ENCODE assay signal across 8 cellular contexts in genomic region chr15:92845109-92845508, GRCh38. TPM values are rescaled to one million over a fixed set of nuclear protein-coding genes. Genes with fewer than 3 reads are reported as not detected.
DNase-seq lines count a peak whose midpoint lies in the region; ATAC-seq, FAIRE-seq and TF ChIP-seq lines count a peak whose summit lies in the region.

No MANE protein-coding gene starts in this region.

- TF ChIP-seq CTCF in endothelial cell of umbilical vein (IDR thresholded peaks at IDR 0.05; ENCODE audit: extremely low read depth in 1 of 2, insufficient read depth in 1 of 2, low read depth in 1 of 2, low read length in 2 of 2), result no peak

- no peak overlapping the region for H4K8ac ChIP-seq in neuronal stem cell (ENCODE audit: low read depth, low read length)

- H3K4ac ChIP-seq in neuronal stem cell (ENCODE audit: low read length), result no peak overlapping the region

- H3K4me3 ChIP-seq in endothelial cell of umbilical vein (replicated peaks in 1 of 3; ENCODE audit: insufficient read depth in 1 of 3, low read depth in 1 of 3, low read length in 3 of 3), result no peak overlapping the region
- H3K4me3 ChIP-seq in neuronal stem cell (ENCODE audit: low read length in 2 of 2), result no peak overlapping the region

- H4K91ac ChIP-seq in neuronal stem cell (ENCODE audit: low read depth, low read length, poor library complexity), result no peak overlapping the region

- H2BK15ac ChIP-seq in neuronal stem cell (ENCODE audit: low read length), result no peak overlapping the region

- peaks cover 2% of the 10 kb centered on the region for H3K36me3 Mint-ChIP-seq in activated CD8-positive, alpha-beta memory T cell treated with anti-CD3 and anti-CD28 coated beads, Interleukin-2, amount 10 ng/mL, durations not matched to agents 7 days and 5 days

- no peaks in the 10 kb centered on the region for H3K9me3 Mint-ChIP-seq in activated CD8-positive, alpha-beta memory T cell treated with anti-CD3 and anti-CD28 coated beads, Interleukin-2, amount 10 ng/mL, durations not matched to agents 7 days and 5 days (ENCODE audit: low read depth)

- H2BK120ac ChIP-seq in neuronal stem cell (ENCODE audit: low read depth, low read length), result no peak overlapping the region

- H3K9ac ChIP-seq in endothelial cell of umbilical vein (replicated peaks; ENCODE audit: extremely low read depth, insufficient read depth, low read length) (no peak overlapping the region), neuronal stem cell (ENCODE audit: low read depth, low read length, poor library complexity) (no peak overlapping the region)

- no peaks in the 10 kb centered on the region for H3K79me1 ChIP-seq in neuronal stem cell (ENCODE audit: low read depth, low read length)

- H2BK12ac ChIP-seq in neuronal stem cell (ENCODE audit: low read length), result no peak overlapping the region

- no peak for DNase-seq in activated CD8-positive, alpha-beta memory T cell treated with anti-CD3 and anti-CD28 coated beads, Interleukin-2, amount 10 ng/mL, durations not matched to agents 7 days and 5 days
- DNase-seq in activated CD8-positive, alpha-beta memory T cell treated with anti-CD3 and anti-CD28 coated beads, Interleukin-2, amount 50 U/mL, for 48 hours, result no peak
- DNase-seq in OCI-M1 (lab: John Stamatoyannopoulos, UW), result peak; percentile 95
- peak; percentile 81 for DNase-seq in endothelial cell of umbilical vein (ENCODE audit: low read depth, low spot score)
- no peak for DNase-seq in neuronal stem cell (ENCODE audit: low spot score)
- no peak for DNase-seq in stimulated activated CD4-positive, alpha-beta T cell treated with anti-CD3 and anti-CD28 coated beads, Interleukin-15, amount 100 ng/mL, for 24 hours

- intact Hi-C loops in endothelial cell of umbilical vein (cut with micrococcal nuclease), result loop anchor here (1.0 kb wide), 1 partner anchor 37 kb away; no protein-coding TSS in a partner anchor

- peak overlapping the region; percentile 28 for H3K4me2 ChIP-seq in endothelial cell of umbilical vein (ENCODE audit: insufficient read depth, low read length)
- no peak overlapping the region for H3K4me2 ChIP-seq in neuronal stem cell (ENCODE audit: insufficient read depth, low read length, poor library complexity, severe bottlenecking)

- no peaks in the 10 kb centered on the region for H3K79me2 ChIP-seq in endothelial cell of umbilical vein (ENCODE audit: control insufficient read depth, insufficient read depth, low read length)

- no peaks in the 10 kb centered on the region for H3K9me1 ChIP-seq in endothelial cell of umbilical vein (replicated peaks; ENCODE audit: control insufficient read depth, extremely low read depth, insufficient read depth, low read length)

- peaks cover 49 to 54% of the 10 kb centered on the region in 2 experiments for H3K27me3 ChIP-seq in endothelial cell of umbilical vein (ENCODE audit: control insufficient read depth in 2 of 2, insufficient read depth in 2 of 2, low read length in 2 of 2)
- no peaks in the 10 kb centered on the region for H3K27me3 ChIP-seq in neuronal stem cell (ENCODE audit: control insufficient read depth in 3 of 3, insufficient read depth in 3 of 3, low read depth in 1 of 3, low read length in 3 of 3)

- dilution Hi-C loops in endothelial cell of umbilical vein (cut with MboI; ENCODE audit: extremely low pct_ligation_motif_present, low sequenced_read_pairs), result no loop called here

- H2AFZ ChIP-seq in endothelial cell of umbilical vein (ENCODE audit: low read depth, low read length) (no peak overlapping the region), neuronal stem cell (ENCODE audit: low read length) (peak overlapping the region; percentile 61)

- H3K27ac ChIP-seq in endothelial cell of umbilical vein (ENCODE audit: insufficient read depth, low read depth, low read length) (no peak overlapping the region), neuronal stem cell (replicated peaks; ENCODE audit: low read length) (no peak overlapping the region)

- H3K9me3 ChIP-seq in endothelial cell of umbilical vein (replicated peaks; ENCODE audit: control insufficient read depth, insufficient read depth, low read length) (no peaks in the 10 kb centered on the region), neuronal stem cell (replicated peaks in 1 of 2; ENCODE audit: control insufficient read depth in 2 of 2, insufficient read depth in 1 of 2, low read depth in 1 of 2, low read length in 2 of 2) (peaks cover 0 to 2% of the 10 kb centered on the region in 2 donors)

- no peak overlapping the region for H3K18ac ChIP-seq in neuronal stem cell (ENCODE audit: low read length)

- BruUV-seq in endothelial cell of umbilical vein (replicated peaks; lab: Mats Ljungman, UMichigan), result no TSS peak

- peak overlapping the region; percentile 92 for H3K27ac Mint-ChIP-seq in activated CD8-positive, alpha-beta memory T cell treated with anti-CD3 and anti-CD28 coated beads, Interleukin-2, amount 10 ng/mL, durations not matched to agents 7 days and 5 days

- H3K4me1 ChIP-seq in endothelial cell of umbilical vein (ENCODE audit: control insufficient read depth, extremely low read depth, insufficient read depth, low read length), result peaks cover 9% of the 10 kb centered on the region
- no peaks in the 10 kb centered on the region for H3K4me1 ChIP-seq in neuronal stem cell (ENCODE audit: control insufficient read depth in 2 of 2, insufficient read depth in 1 of 2, low read depth in 1 of 2, low read length in 2 of 2)

- H3K27me3 Mint-ChIP-seq in activated CD8-positive, alpha-beta memory T cell treated with anti-CD3 and anti-CD28 coated beads, Interleukin-2, amount 10 ng/mL, durations not matched to agents 7 days and 5 days, result no peaks in the 10 kb centered on the region

- H3K23ac ChIP-seq in neuronal stem cell (ENCODE audit: low read depth, low read length, poor library complexity), result no peak overlapping the region

- CTCF ChIA-PET in activated CD8-positive, alpha-beta memory T cell treated with anti-CD3 and anti-CD28 coated beads, Interleukin-2, amount 10 ng/mL, durations not matched to agents 7 days and 5 days (lab: Charles Lee), result interaction anchor here (1.7 kb wide), 1 partner anchor 11 kb away, joined by 4 read pairs; no protein-coding TSS in a partner anchor
- CTCF ChIA-PET in endothelial cell of umbilical vein (lab: Charles Lee), result interaction anchor here (1.0 to 2.3 kb wide), 2 partner anchors 13 to 36 kb away, joined by 4 to 10 read pairs; no protein-coding TSS in a partner anchor

- FAIRE-seq in endothelial cell of umbilical vein (lab: Jason Lieb, UNC), result peak; percentile 82

- no peaks in the 10 kb centered on the region for H3K36me3 ChIP-seq in endothelial cell of umbilical vein (ENCODE audit: control insufficient read depth in 2 of 2, extremely low read depth in 1 of 2, insufficient read depth in 2 of 2, low read length in 2 of 2)
- no peaks in the 10 kb centered on the region for H3K36me3 ChIP-seq in neuronal stem cell (replicated peaks in 1 of 2; ENCODE audit: control insufficient read depth in 2 of 2, insufficient read depth in 2 of 2, low read length in 2 of 2)

- H2BK5ac ChIP-seq in neuronal stem cell (ENCODE audit: low read length), result no peak overlapping the region

- H2AK5ac ChIP-seq in neuronal stem cell (ENCODE audit: low read depth, low read length), result no peak overlapping the region

- peak overlapping the region; percentile 14 for H3K4me3 Mint-ChIP-seq in activated CD8-positive, alpha-beta memory T cell treated with anti-CD3 and anti-CD28 coated beads, Interleukin-2, amount 10 ng/mL, durations not matched to agents 7 days and 5 days

- TF ChIP-seq POLR2A in endothelial cell of umbilical vein (IDR thresholded peaks at IDR 0.05; ENCODE audit: low read depth, low read length), result no peak

- peaks cover 37% of the 10 kb centered on the region for H3K4me1 Mint-ChIP-seq in activated CD8-positive, alpha-beta memory T cell treated with anti-CD3 and anti-CD28 coated beads, Interleukin-2, amount 10 ng/mL, durations not matched to agents 7 days and 5 days

- ATAC-seq in activated CD8-positive, alpha-beta memory T cell treated with anti-CD3 and anti-CD28 coated beads, Interleukin-2, amount 10 ng/mL, durations not matched to agents 7 days and 5 days, result peak; percentile 54
- peak; percentile 72 for ATAC-seq in HG02981 (IDR thresholded peaks at IDR 0.05; ENCODE audit: unreplicated experiment)
- ATAC-seq in HG02798 (IDR thresholded peaks at IDR 0.05; ENCODE audit: poor library complexity, unreplicated experiment), result no peak

- H3K14ac ChIP-seq in neuronal stem cell (ENCODE audit: low read length), result no peak overlapping the region

- POLR2A ChIA-PET in endothelial cell of umbilical vein (lab: Charles Lee), result no interaction called here

- no peaks in the 10 kb centered on the region for H4K20me1 ChIP-seq in endothelial cell of umbilical vein (replicated peaks; ENCODE audit: control insufficient read depth, extremely low read depth, insufficient read depth, low read length)

TF ChIP-seq in endothelial cell of umbilical vein, 7 proteins besides CTCF, POLR2A, EP300 and RAD21:
- TF ChIP-seq GATA2 (IDR thresholded peaks at IDR 0.05; ENCODE audit: insufficient read depth, insufficient read length, low read depth, low read length), result no peak
- TF ChIP-seq POLR2AphosphoS5 (IDR thresholded peaks at IDR 0.05; ENCODE audit: insufficient read depth, low read depth, low read length), result no peak
- TF ChIP-seq MYC (IDR thresholded peaks at IDR 0.05; ENCODE audit: low read depth, low read length), result no peak
- TF ChIP-seq MAX (IDR thresholded peaks at IDR 0.05; ENCODE audit: insufficient read depth, insufficient read length), result no peak
- TF ChIP-seq FOS (IDR thresholded peaks at IDR 0.05; ENCODE audit: borderline replicate concordance, insufficient read depth, low read length), result no peak
- TF ChIP-seq JUN (IDR thresholded peaks at IDR 0.05; ENCODE audit: borderline replicate concordance, insufficient read depth, insufficient read length, low read depth), result no peak
- no peak for TF ChIP-seq EZH2 (IDR thresholded peaks at IDR 0.05; ENCODE audit: borderline replicate concordance, low read depth, low read length, severe bottlenecking)

RNA-seq across cellular contexts. Expression of gene CHD2, which starts 55.0 kb away (rescaled TPM):
- total RNA-seq in activated CD8-positive, alpha-beta memory T cell treated with anti-CD3 and anti-CD28 coated beads, Interleukin-2, amount 10 ng/mL, durations not matched to agents 7 days and 5 days, result 100 to 1,000 TPM; 121 to 151 TPM
- 97.9 and 102 TPM in 2 replicates for total RNA-seq in endothelial cell of umbilical vein
- polyA plus RNA-seq in endothelial cell of umbilical vein, result 35.9 and 53.8 TPM in 2 replicates
- 34.4 and 35.9 TPM in 2 replicates for polyA plus RNA-seq in endothelial cell of umbilical vein (2011; cell fraction: cytosol; rRNA removed)
- polyA plus RNA-seq in endothelial cell of umbilical vein (2011; cell fraction: nucleus; rRNA removed), result 242 and 270 TPM in 2 replicates
- 47.9 and 49.9 TPM in 2 replicates for polyA plus RNA-seq in endothelial cell of umbilical vein (2012)
- polyA minus RNA-seq in endothelial cell of umbilical vein, result 140 and 151 TPM in 2 replicates
- polyA minus RNA-seq in endothelial cell of umbilical vein (2011; cell fraction: cytosol; rRNA and poly(A)+ RNA removed), result 29.8 TPM
- 377 and 533 TPM in 2 replicates for polyA minus RNA-seq in endothelial cell of umbilical vein (2011; cell fraction: nucleus; rRNA and poly(A)+ RNA removed)
- 63.3 TPM for polyA plus RNA-seq in neuronal stem cell (2013, experiment 1 of 2)
- polyA plus RNA-seq in neuronal stem cell (2013, experiment 2 of 2), result 62.8 TPM

Comparison
In these comparisons a context has a peak if more than half of its experiments do, and no peak if none do; other contexts are left out.
1. DNase-seq: peak in OCI-M1 (single experiment) and endothelial cell of umbilical vein (single experiment); none in activated CD8-positive, alpha-beta memory T cell treated with anti-CD3 and anti-CD28 coated beads, Interleukin-2, amount 10 ng/mL, durations not matched to agents 7 days and 5 days (single experiment), activated CD8-positive, alpha-beta memory T cell treated with anti-CD3 and anti-CD28 coated beads, Interleukin-2, amount 50 U/mL, for 48 hours (single experiment), neuronal stem cell (single experiment) and stimulated activated CD4-positive, alpha-beta T cell treated with anti-CD3 and anti-CD28 coated beads, Interleukin-15, amount 100 ng/mL, for 24 hours (single experiment).